11 cellular contexts compared by ENCODE assay signal in genomic region chr4:89283226-89283974, GRCh38. TPM values are rescaled to one million over a fixed set of nuclear protein-coding genes. Genes with fewer than 3 reads are reported as not detected.
DNase-seq lines count a peak whose midpoint lies in the region; ATAC-seq and TF ChIP-seq lines count a peak whose summit lies in the region.
"Had no signal": no experiment of that assay in that cellular context is flagged by ENCODE, and none has a peak within 500 bp of the region (broad histone marks: within the 10 kb centered on the region; RNA-seq: fewer than 3 reads in every experiment).

No MANE protein-coding gene starts in this region.

- peak overlapping the region; percentile 28 for H3K27ac Mint-ChIP-seq in activated naive CD4-positive, alpha-beta T cell treated with anti-CD3 and anti-CD28 coated beads for 36 hours
- peak overlapping the region; percentile 84 for H3K27ac Mint-ChIP-seq in activated T-cell treated with anti-CD3 and anti-CD28 coated beads, Interleukin-2, amount 50 U/mL, for 72 hours
- peak overlapping the region; percentile 72 for H3K27ac Mint-ChIP-seq in glutamatergic neuron (ENCODE audit: unreplicated experiment)

- peaks cover 66% of the 10 kb centered on the region for H3K4me1 Mint-ChIP-seq in activated naive CD4-positive, alpha-beta T cell treated with anti-CD3 and anti-CD28 coated beads for 36 hours (ENCODE audit: low read depth)
- H3K4me1 Mint-ChIP-seq in activated T-cell treated with anti-CD3 and anti-CD28 coated beads, Interleukin-2, amount 50 U/mL, for 72 hours (ENCODE audit: low read depth): peaks cover 58% of the 10 kb centered on the region
- H3K4me1 Mint-ChIP-seq in glutamatergic neuron (ENCODE audit: low read depth, unreplicated experiment): peaks cover 44% of the 10 kb centered on the region

- H3K27ac ChIP-seq in upper lobe of right lung: peak overlapping the region; percentile 49

- H3K9me3 Mint-ChIP-seq in activated naive CD4-positive, alpha-beta T cell treated with anti-CD3 and anti-CD28 coated beads for 36 hours: no peaks in the 10 kb centered on the region
- H3K9me3 Mint-ChIP-seq in activated T-cell treated with anti-CD3 and anti-CD28 coated beads, Interleukin-2, amount 50 U/mL, for 72 hours: no peaks in the 10 kb centered on the region
- peaks cover 6% of the 10 kb centered on the region for H3K9me3 Mint-ChIP-seq in glutamatergic neuron (ENCODE audit: unreplicated experiment)

- peaks cover 6% of the 10 kb centered on the region for H3K36me3 Mint-ChIP-seq in activated naive CD4-positive, alpha-beta T cell treated with anti-CD3 and anti-CD28 coated beads for 36 hours (ENCODE audit: low read depth)
- peaks cover 0 to 1% of the 10 kb centered on the region in 2 donors for H3K36me3 Mint-ChIP-seq in activated T-cell treated with anti-CD3 and anti-CD28 coated beads, Interleukin-2, amount 50 U/mL, for 72 hours (ENCODE audit: insufficient read depth in 2 of 2)
- no peaks in the 10 kb centered on the region for H3K36me3 Mint-ChIP-seq in glutamatergic neuron (ENCODE audit: unreplicated experiment)

- no peaks in the 10 kb centered on the region for H3K27me3 Mint-ChIP-seq in activated naive CD4-positive, alpha-beta T cell treated with anti-CD3 and anti-CD28 coated beads for 36 hours (ENCODE audit: low read depth)
- no peaks in the 10 kb centered on the region for H3K27me3 Mint-ChIP-seq in activated T-cell treated with anti-CD3 and anti-CD28 coated beads, Interleukin-2, amount 50 U/mL, for 72 hours (ENCODE audit: low read depth)
- peaks cover 2% of the 10 kb centered on the region for H3K27me3 Mint-ChIP-seq in glutamatergic neuron (ENCODE audit: unreplicated experiment)

- CTCF ChIA-PET in activated naive CD4-positive, alpha-beta T cell treated with anti-CD3 and anti-CD28 coated beads for 36 hours (lab: Charles Lee): interaction anchor here (1.1 to 5.3 kb wide), 4 partner anchors 15 to 186 kb away, joined by 3 to 26 read pairs (median 4); no protein-coding TSS in a partner anchor

- DNase-seq in activated naive CD4-positive, alpha-beta T cell treated with anti-CD3 and anti-CD28 coated beads for 36 hours: no peak
- DNase-seq in activated naive CD4-positive, alpha-beta T cell treated with Interleukin-2 at 50 U/mL for 16 hours: no peak
- DNase-seq in activated T-cell treated with anti-CD3 and anti-CD28 coated beads, Interleukin-2, amount 50 U/mL, for 72 hours: no peak
- DNase-seq in glutamatergic neuron: no peak
- no peak for DNase-seq in upper lobe of right lung
- no peak for DNase-seq in RKO (ENCODE audit: low spot score)
- DNase-seq in NCI-H345 treated with DMSO at 0.1 percent for 48 hours (lab: John Stamatoyannopoulos, UW; ENCODE audit: unreplicated experiment): no peak
- no peak for DNase-seq in COLO829 (ENCODE audit: low spot score)
- DNase-seq: AML-193, heart left ventricle had no signal

- no peak for TF ChIP-seq CTCF in glutamatergic neuron (IDR thresholded peaks at IDR 0.05; ENCODE audit: partially characterized antibody, unreplicated experiment)
- TF ChIP-seq CTCF in upper lobe of right lung (IDR thresholded peaks at IDR 0.05): no peak

- H3K4me3 Mint-ChIP-seq in activated naive CD4-positive, alpha-beta T cell treated with anti-CD3 and anti-CD28 coated beads for 36 hours: no peak overlapping the region
- H3K4me3 Mint-ChIP-seq in activated T-cell treated with anti-CD3 and anti-CD28 coated beads, Interleukin-2, amount 50 U/mL, for 72 hours: peak overlapping the region; percentile 58 to 73
- H3K4me3 Mint-ChIP-seq in glutamatergic neuron (ENCODE audit: unreplicated experiment): peak overlapping the region; percentile 4

- peak; percentile 33 to 42 for ATAC-seq in activated T-cell treated with anti-CD3 and anti-CD28 coated beads, Interleukin-2, amount 50 U/mL, for 72 hours (replicated peaks in 1 of 2)
- peak; percentile 62 for ATAC-seq in upper lobe of right lung
- ATAC-seq: Panc1 had no signal

- H3K4me3 ChIP-seq in upper lobe of right lung: no peak overlapping the region

- no peaks in the 10 kb centered on the region for H3K36me3 ChIP-seq in upper lobe of right lung
- H3K36me3 ChIP-seq: heart left ventricle had no signal

- H3K27me3 ChIP-seq in upper lobe of right lung: no peaks in the 10 kb centered on the region
- H3K27me3 ChIP-seq: heart left ventricle had no signal

- no peaks in the 10 kb centered on the region for H3K9me3 ChIP-seq in upper lobe of right lung

- intact Hi-C loops in activated naive CD4-positive, alpha-beta T cell treated with anti-CD3 and anti-CD28 coated beads for 36 hours (cut with micrococcal nuclease): no loop called here
- intact Hi-C loops in upper lobe of right lung (cut with DNase I): no loop called here

- H3K4me1 ChIP-seq in upper lobe of right lung: peaks cover 7% of the 10 kb centered on the region

RNA-seq across cellular contexts. Expression of gene GPRIN3, which starts 24.2 kb away (rescaled TPM):
- 1 to 10 TPM; 8.6 to 8.8 TPM for total RNA-seq in activated naive CD4-positive, alpha-beta T cell treated with anti-CD3 and anti-CD28 coated beads for 36 hours
- 10 to 100 TPM; 19.9 to 32.3 TPM for total RNA-seq in activated T-cell treated with anti-CD3 and anti-CD28 coated beads, Interleukin-2, amount 50 U/mL, for 72 hours
- total RNA-seq in glutamatergic neuron (ENCODE audit: unreplicated experiment) (94.3 TPM), upper lobe of right lung (25.2 TPM)

Comparison
In these comparisons a context has a peak if more than half of its experiments do, and no peak if none do; other contexts are left out.
1. H3K27ac Mint-ChIP-seq: peak in every context shown above with its lines; median percentile 84 in activated T-cell treated with anti-CD3 and anti-CD28 coated beads, Interleukin-2, amount 50 U/mL, for 72 hours; 72 in glutamatergic neuron; 28 in activated naive CD4-positive, alpha-beta T cell treated with anti-CD3 and anti-CD28 coated beads for 36 hours.